8 cellular contexts compared by ENCODE assay signal in the genomic region with DNA sequence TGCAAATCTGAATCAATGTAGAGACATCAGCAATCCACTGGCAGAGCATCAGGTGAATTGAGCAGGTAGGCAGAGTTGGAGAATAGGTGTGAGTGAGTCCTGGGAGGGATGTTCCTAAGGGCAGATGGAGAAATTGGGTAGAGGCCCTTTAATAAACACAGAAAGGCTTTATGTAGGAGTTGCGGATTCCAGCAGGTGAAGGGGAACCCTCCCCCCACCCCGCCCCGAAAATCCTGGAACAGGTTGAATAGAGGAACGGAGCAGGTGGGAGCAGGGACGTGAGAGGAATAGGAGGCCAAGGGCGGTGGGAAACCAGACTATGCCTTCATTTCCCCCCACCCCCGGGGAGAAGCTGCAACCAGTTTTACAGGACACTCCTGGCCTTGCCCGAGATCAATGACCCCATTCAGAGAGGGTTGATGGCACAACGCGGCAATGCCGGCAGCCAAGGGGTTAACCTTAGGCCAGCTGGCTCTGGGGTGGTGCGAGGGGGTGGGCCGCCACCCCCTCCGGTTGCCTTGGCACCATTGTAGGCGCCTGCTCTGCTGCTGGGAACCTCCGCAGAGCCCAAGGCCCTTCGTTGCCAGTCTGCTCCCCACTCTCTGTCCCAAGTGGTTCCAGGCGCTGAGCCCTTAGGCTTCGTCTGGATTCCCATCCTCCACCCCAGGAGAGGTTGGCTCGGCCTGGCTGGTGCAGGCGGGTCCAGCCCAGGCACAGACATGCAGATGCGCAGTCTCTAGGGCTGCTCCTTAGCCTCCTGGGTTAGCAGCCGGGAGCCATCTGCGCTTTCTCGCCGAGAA. TPM values are rescaled to one million over a fixed set of nuclear protein-coding genes. Genes with fewer than 3 reads are reported as not detected.
DNase-seq lines count a peak whose midpoint lies in the region; ATAC-seq and TF ChIP-seq lines count a peak whose summit lies in the region.

No MANE protein-coding gene starts in this region.

- H3K36me3 Mint-ChIP-seq in T-helper 1 cell treated with Interleukin-12 subunit alpha and Interleukin-12 subunit beta and Interleukin-4 antibody, amounts not matched to agents 30 μg/mL and 1 μg/mL, for 36 hours (ENCODE audit: low read depth), result no peaks in the 10 kb centered on the region

- peak overlapping the region; percentile 72 for H3K4me3 ChIP-seq in coronary artery
- peak overlapping the region; percentile 47 for H3K4me3 ChIP-seq in thymus (ENCODE audit: low read length)

- TF ChIP-seq CTCF in coronary artery (IDR thresholded peaks at IDR 0.05), result no peak

- H3K27ac ChIP-seq in coronary artery (no peak overlapping the region), thymus (ENCODE audit: low read depth) (peak overlapping the region; percentile 9)

- DNase-seq in T-helper 1 cell, result no peak
- DNase-seq in NCI-H526 (lab: John Stamatoyannopoulos, UW), result peak; percentile 73 to 89
- no peak for DNase-seq in coronary artery (ENCODE audit: low spot score)
- DNase-seq in medulla oblongata (ENCODE audit: extremely low spot score), result peak; percentile 90

- H3K9me3 Mint-ChIP-seq in T-helper 1 cell treated with Interleukin-12 subunit alpha and Interleukin-12 subunit beta and Interleukin-4 antibody, amounts not matched to agents 30 μg/mL and 1 μg/mL, for 36 hours, result no peaks in the 10 kb centered on the region

- WGBS in thymus, result 7% methylated on average over 26 of the region's 26 CpGs

- peak overlapping the region; percentile 68 for H3K27ac Mint-ChIP-seq in T-helper 1 cell treated with Interleukin-12 subunit alpha and Interleukin-12 subunit beta and Interleukin-4 antibody, amounts not matched to agents 30 μg/mL and 1 μg/mL, for 36 hours

- ATAC-seq in GM18907 (IDR thresholded peaks at IDR 0.05; ENCODE audit: unreplicated experiment) (no peak), HG02884 (IDR thresholded peaks at IDR 0.05; ENCODE audit: unreplicated experiment) (no peak)

- H3K27me3 Mint-ChIP-seq in T-helper 1 cell treated with Interleukin-12 subunit alpha and Interleukin-12 subunit beta and Interleukin-4 antibody, amounts not matched to agents 30 μg/mL and 1 μg/mL, for 36 hours (ENCODE audit: low read depth), result peaks cover 39% of the 10 kb centered on the region

- H3K9me3 ChIP-seq in thymus (ENCODE audit: control insufficient read depth), result no peaks in the 10 kb centered on the region

- peaks cover 3% of the 10 kb centered on the region for H3K27me3 ChIP-seq in thymus (ENCODE audit: control insufficient read depth, insufficient read depth)

- H3K36me3 ChIP-seq in thymus (ENCODE audit: control insufficient read depth, insufficient read depth), result no peaks in the 10 kb centered on the region

- peaks cover 15% of the 10 kb centered on the region for H3K4me1 Mint-ChIP-seq in T-helper 1 cell treated with Interleukin-12 subunit alpha and Interleukin-12 subunit beta and Interleukin-4 antibody, amounts not matched to agents 30 μg/mL and 1 μg/mL, for 36 hours (ENCODE audit: low read depth)

- H3K4me3 Mint-ChIP-seq in T-helper 1 cell treated with Interleukin-12 subunit alpha and Interleukin-12 subunit beta and Interleukin-4 antibody, amounts not matched to agents 30 μg/mL and 1 μg/mL, for 36 hours, result peak overlapping the region; percentile 60

- peaks cover 9% of the 10 kb centered on the region for H3K4me1 ChIP-seq in thymus (ENCODE audit: control insufficient read depth, insufficient read depth, low read length)

RNA-seq across cellular contexts. Expression of gene RUNDC3A, which starts 0.8 kb away (rescaled TPM):
- polyA plus RNA-seq in thymus, result 4.9 TPM

RNA-seq across cellular contexts. Expression of gene SLC25A39, which starts 17.0 kb away (rescaled TPM):
- polyA plus RNA-seq in thymus, result 93.8 TPM

RNA-seq across cellular contexts. Expression of gene GRN, which starts 37.5 kb away (rescaled TPM):
- 93.0 TPM for polyA plus RNA-seq in thymus

RNA-seq across cellular contexts. Expression of gene SLC4A1, which starts 39.7 kb away (rescaled TPM):
- polyA plus RNA-seq in thymus, result 0.37 TPM

RNA-seq across cellular contexts. Expression of gene FAM171A2, which starts 56.1 kb away (rescaled TPM):
- polyA plus RNA-seq in thymus, result 0.39 TPM

Comparison
In these comparisons a context has a peak if more than half of its experiments do, and no peak if none do; other contexts are left out.
1. DNase-seq: peak in NCI-H526 (2 of 2) and medulla oblongata (single experiment); none in T-helper 1 cell (0 of 5) and coronary artery (single experiment).